ENCODE assay signal across 8 cellular contexts in the genomic region with DNA sequence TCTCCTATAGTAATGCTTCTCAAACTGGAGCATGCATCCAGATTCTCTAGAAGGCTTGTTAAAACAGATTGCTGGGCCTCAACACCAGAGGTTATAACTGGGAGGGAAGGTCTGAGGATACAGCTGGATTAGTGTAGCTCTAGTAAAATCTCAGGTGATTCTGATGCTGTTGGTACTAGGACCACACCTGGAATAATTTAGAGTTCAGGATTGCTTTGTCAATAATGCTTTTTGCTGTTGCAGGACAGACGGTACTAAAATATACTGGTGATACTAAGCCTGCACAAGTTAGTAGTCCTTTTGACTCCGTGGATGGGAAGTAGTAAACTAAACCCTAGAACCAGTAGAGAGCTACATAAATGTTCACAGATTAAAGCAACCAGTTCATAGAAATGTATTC.
DNase-seq lines count a peak whose midpoint lies in the region; TF ChIP-seq lines count a peak whose summit lies in the region.

No MANE protein-coding gene starts in this region.

- H3K4me3 ChIP-seq in cardiac fibroblast (replicated peaks in 1 of 2; ENCODE audit: low read depth in 2 of 2, low read length in 2 of 2): no peak overlapping the region
- H3K4me3 ChIP-seq in muscle layer of duodenum (ENCODE audit: low read depth in 1 of 2, low read length in 2 of 2): peak overlapping the region; percentile 59 to 82

- H3K9me3 ChIP-seq in ES-I3 (ENCODE audit: control insufficient read depth, insufficient read depth, low read length) (no peaks in the 10 kb centered on the region), muscle layer of duodenum (ENCODE audit: control insufficient read depth in 1 of 2, low read length in 2 of 2) (no peaks in the 10 kb centered on the region)

- peak overlapping the region; percentile 70 for H3K9ac ChIP-seq in ES-I3 (ENCODE audit: low read depth, low read length)

- H3K27me3 ChIP-seq in muscle layer of duodenum (ENCODE audit: low read depth, low read length): no peaks in the 10 kb centered on the region

- H3K36me3 ChIP-seq in ES-I3 (ENCODE audit: insufficient read depth, low read length): no peaks in the 10 kb centered on the region
- H3K36me3 ChIP-seq in muscle layer of duodenum (ENCODE audit: control insufficient read depth in 1 of 2, insufficient read depth in 2 of 2, low read length in 2 of 2): peaks cover 0 to 12% of the 10 kb centered on the region in 2 donors

- DNase-seq in NCI-H345 (lab: John Stamatoyannopoulos, UW) (peak; percentile 30), cardiac fibroblast (ENCODE audit: low read depth in 2 of 2) (peak; percentile 20 to 23), mucosa of gallbladder (ENCODE audit: low spot score) (no peak), nucleus accumbens (lab: John Stamatoyannopoulos, UW) (no peak)
- DNase-seq in effector CD4-positive, alpha-beta T cell: no peak
- no peak for DNase-seq in activated CD4-positive, alpha-beta T cell treated with anti-CD3 and anti-CD28 coated beads for 4 hours

- peak overlapping the region; percentile 100 for H3K27ac ChIP-seq in muscle layer of duodenum (ENCODE audit: low read length)

- H3K4me1 ChIP-seq in ES-I3 (ENCODE audit: insufficient read depth, low read length) (peaks cover 9% of the 10 kb centered on the region), muscle layer of duodenum (ENCODE audit: control insufficient read depth in 1 of 2, insufficient read depth in 2 of 2, low read length in 2 of 2) (peaks cover 21 to 22% of the 10 kb centered on the region in 2 donors)

- no peak for TF ChIP-seq CTCF in cardiac fibroblast (IDR thresholded peaks at IDR 0.05; ENCODE audit: low read depth, low read length)

Comparison
In these comparisons a context has a peak if more than half of its experiments do, and no peak if none do; other contexts are left out.
1. DNase-seq: peak in NCI-H345 (single experiment) and cardiac fibroblast (2 of 2); none in mucosa of gallbladder (single experiment), effector CD4-positive, alpha-beta T cell (single experiment), activated CD4-positive, alpha-beta T cell treated with anti-CD3 and anti-CD28 coated beads for 4 hours (0 of 2) and nucleus accumbens (0 of 56).
2. H3K4me3 ChIP-seq: peak in muscle layer of duodenum (2 of 2); none in cardiac fibroblast (0 of 2).